ENCODE assay signal across 18 cellular contexts in the genomic region with DNA sequence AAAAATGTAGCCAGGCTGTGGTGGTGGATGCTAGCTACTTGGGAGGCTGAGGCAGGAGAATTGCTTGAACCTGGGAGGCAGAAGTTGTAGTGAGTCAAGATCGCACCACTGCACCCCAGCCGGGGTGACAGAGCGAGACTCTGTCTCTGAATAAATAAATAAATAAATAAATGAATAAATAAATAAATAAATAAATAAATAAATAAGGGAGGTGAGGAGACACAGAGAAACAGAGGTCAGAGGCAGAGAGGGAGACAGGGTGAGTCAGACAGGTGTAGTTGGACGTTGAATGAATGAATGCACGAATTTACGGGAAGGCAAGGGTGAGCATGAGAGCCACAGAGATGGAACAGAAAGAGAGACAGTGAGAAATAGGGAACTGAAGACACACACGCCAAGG. TPM values are rescaled to one million over a fixed set of nuclear protein-coding genes. Genes with fewer than 3 reads are reported as not detected.
"Had no signal": no experiment of that assay in that cellular context is flagged by ENCODE, and none has a peak within 500 bp of the region (broad histone marks: within the 10 kb centered on the region; RNA-seq: fewer than 3 reads in every experiment).

No MANE protein-coding gene starts in this region.

- H3K27ac ChIP-seq: coronary artery, heart right ventricle, left lung, pancreas, tibial artery had no signal

- H3K9ac ChIP-seq: SK-N-SH had no signal

- H3K27ac Mint-ChIP-seq: T-helper 1 cell treated with Interleukin-12 subunit alpha and Interleukin-12 subunit beta and Interleukin-4 antibody, amounts not matched to agents 30 μg/mL and 1 μg/mL, for 36 hours had no signal

- H3K4me2 ChIP-seq: SK-N-SH had no signal

- H3K27me3 ChIP-seq: heart right ventricle, left lung, pancreas, tibial artery had no signal

- H3K36me3 ChIP-seq: pancreas had no signal

- ATAC-seq: heart right ventricle, left lung, pancreas had no signal

- H3K4me3 ChIP-seq: coronary artery, heart right ventricle, left lung, pancreas, tibial artery had no signal

- H3K9me3 ChIP-seq: heart right ventricle, left lung, pancreas, SK-N-SH, tibial artery had no signal

- DNase-seq: activated CD4-positive, alpha-beta memory T cell treated with anti-CD3 and anti-CD28 coated beads for 36 hours; activated CD4-positive, CD25-positive, alpha-beta regulatory T cell treated with anti-CD3 and anti-CD28 coated beads, Interleukin-2, amount 50 U/mL, for 72 hours; activated CD8-positive, alpha-beta memory T cell treated with anti-CD3 and anti-CD28 coated beads, Interleukin-2, amount 50 U/mL, for 4 hours; activated naive CD4-positive, alpha-beta T cell treated with Interleukin-2 at 50 U/mL for 16 hours; effector CD4-positive, alpha-beta T cell; heart right ventricle; islet precursor cell; left lung; mesenchymal stem cell; pancreas; SK-N-SH; stimulated activated CD4-positive, alpha-beta T cell treated with anti-CD3 and anti-CD28 coated beads, Interleukin-4, amount 100 ng/mL, for 4 hours; tibial artery had no signal

- H3K9me3 Mint-ChIP-seq: activated CD4-positive, alpha-beta memory T cell treated with anti-CD3 and anti-CD28 coated beads for 36 hours; activated T-helper 1 cell treated with anti-CD3 and anti-CD28 coated beads, Interleukin-12 subunit alpha, Interleukin-12 subunit beta, Interleukin-2, Interleukin-4 antibody, amounts not matched to agents 30 ng/mL and 10 ng/mL and 1 ng/mL, durations not matched to agents 14 hours and 24 hours and 36 hours; neural crest cell; T-helper 1 cell treated with Interleukin-12 subunit alpha and Interleukin-12 subunit beta and Interleukin-4 antibody, amounts not matched to agents 30 μg/mL and 1 μg/mL, for 36 hours had no signal

- H3K4me3 Mint-ChIP-seq: activated CD4-positive, alpha-beta memory T cell treated with anti-CD3 and anti-CD28 coated beads for 36 hours; activated T-helper 1 cell treated with anti-CD3 and anti-CD28 coated beads, Interleukin-12 subunit alpha, Interleukin-12 subunit beta, Interleukin-2, Interleukin-4 antibody, amounts not matched to agents 30 ng/mL and 10 ng/mL and 1 ng/mL, durations not matched to agents 14 hours and 24 hours and 36 hours had no signal

- H3K27me3 Mint-ChIP-seq: activated CD4-positive, alpha-beta memory T cell treated with anti-CD3 and anti-CD28 coated beads for 36 hours had no signal

RNA-seq across cellular contexts. Expression of a gene that starts 5.8 kb away (rescaled TPM):
- total RNA-seq: frontal cortex had no signal
- polyA plus RNA-seq: SK-N-SH had no signal
